9 cellular contexts compared by ENCODE assay signal in the genomic region with DNA sequence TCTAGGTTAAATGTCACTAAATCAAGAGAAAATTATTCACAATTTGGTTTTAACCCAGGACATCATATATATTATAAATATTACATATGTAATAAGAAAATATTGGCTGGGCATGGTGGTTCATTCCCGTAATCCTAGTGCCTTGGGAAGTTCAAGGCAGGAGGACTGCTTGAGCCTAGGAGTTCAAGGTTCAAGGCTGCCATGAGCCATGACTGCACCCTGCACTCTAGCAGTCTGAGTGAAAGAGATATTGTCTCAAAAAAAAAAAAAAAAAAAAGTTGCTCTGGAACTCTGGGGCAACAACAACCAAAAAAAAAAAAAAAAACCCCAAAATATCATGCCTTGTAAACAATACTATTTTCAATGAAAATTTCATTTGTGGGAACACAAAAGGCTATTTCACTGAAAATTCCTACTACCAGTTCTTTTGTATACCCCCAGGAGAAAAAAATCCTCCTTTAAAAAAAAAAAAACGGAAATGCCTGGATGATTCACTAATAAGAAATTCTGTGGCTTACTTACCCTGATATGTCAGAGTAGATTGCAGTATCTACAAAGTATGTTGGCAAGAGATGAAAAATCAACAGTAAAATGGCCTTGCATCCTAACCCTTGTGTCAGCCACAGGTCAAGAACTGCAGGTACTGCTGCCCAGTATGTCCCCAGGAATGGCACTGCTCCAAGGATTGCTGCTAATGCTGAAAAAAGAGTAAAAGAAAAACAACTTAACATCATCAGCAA. TPM values are rescaled to one million over a fixed set of nuclear protein-coding genes. Genes with fewer than 3 reads are reported as not detected.
DNase-seq lines count a peak whose midpoint lies in the region; ATAC-seq and TF ChIP-seq lines count a peak whose summit lies in the region.
"Had no signal": no experiment of that assay in that cellular context is flagged by ENCODE, and none has a peak within 500 bp of the region (broad histone marks: within the 10 kb centered on the region; RNA-seq: fewer than 3 reads in every experiment).

No MANE protein-coding gene starts in this region.

- H3K4me3 ChIP-seq in right atrium auricular region, result no peak overlapping the region
- no peak overlapping the region for H3K4me3 ChIP-seq in spleen

- TF ChIP-seq POLR2A in spleen (IDR thresholded peaks at IDR 0.05), result no peak

- no peak for TF ChIP-seq CTCF in right atrium auricular region (IDR thresholded peaks at IDR 0.05)
- TF ChIP-seq CTCF in spleen (IDR thresholded peaks at IDR 0.05 in 8 of 11, conservative IDR thresholded peaks at IDR 0.05 in 3 of 11), result no peak
- TF ChIP-seq CTCF in GM10266 (IDR thresholded peaks at IDR 0.05; ENCODE audit: control insufficient read depth, insufficient read depth, low read depth, missing control alignments), result no peak

- DNase-seq in HS-27A (ENCODE audit: low read depth) (peak; percentile 15), amniotic stem cell (lab: John Stamatoyannopoulos, UW) (peak; percentile 48), right atrium auricular region (ENCODE audit: low spot score) (peak; percentile 68), spleen (no peak), DMS153 treated with DMSO at 0.1 percent for 48 hours (lab: John Stamatoyannopoulos, UW; ENCODE audit: unreplicated experiment) (no peak), GM10266 (ENCODE audit: extremely low spot score) (no peak), mesenteric fat pad (ENCODE audit: low spot score) (no peak)
- DNase-seq: NCI-H1417 treated with DMSO at 0.1 percent for 48 hours had no signal

- 57 to 80% (median 70%) methylated on average over 2 of the region's 2 CpGs for WGBS in spleen, 5 donors

- H3K27me3 ChIP-seq in right atrium auricular region (no peaks in the 10 kb centered on the region), spleen (replicated peaks in 1 of 7) (no peaks in the 10 kb centered on the region)

- no peak for ATAC-seq in GM19467 (IDR thresholded peaks at IDR 0.05; ENCODE audit: unreplicated experiment)

- peak overlapping the region; percentile 18 to 65 for H3K27ac ChIP-seq in right atrium auricular region
- H3K27ac ChIP-seq in spleen, result peak overlapping the region in 7 of 8 donors; percentile 1 to 61 (median 45)

- H3K36me3 ChIP-seq in right atrium auricular region, result peaks cover 27% of the 10 kb centered on the region
- peaks cover 0 to 99% (median 30%) of the 10 kb centered on the region in 6 donors for H3K36me3 ChIP-seq in spleen

- intact Hi-C loops in spleen (cut with DNase I; ENCODE audit: low total_unique reads), result no loop called here

- peaks cover 0 to 19% of the 10 kb centered on the region in 2 donors for H3K4me1 ChIP-seq in right atrium auricular region
- H3K4me1 ChIP-seq in spleen, result peaks cover 0 to 15% (median 2%) of the 10 kb centered on the region in 6 donors

- H3K9me3 ChIP-seq in right atrium auricular region, result no peaks in the 10 kb centered on the region
- peaks cover 0 to 3% (median 0%) of the 10 kb centered on the region in 8 donors for H3K9me3 ChIP-seq in spleen

RNA-seq across cellular contexts. Expression of a gene that starts 22.6 kb away (rescaled TPM):
- total RNA-seq in right atrium auricular region (100 to 1,000 TPM in 1 of 2 donors, 10 to 100 TPM in 1; 98.9 to 120 TPM), spleen (10 to 100 TPM; 26.2 to 43.2 (median 37.3) TPM), mesenteric fat pad (53.1 TPM)
- polyA plus RNA-seq in spleen, result 10 to 100 TPM; 14.6 to 41.6 (median 21.0) TPM

Comparison
In these comparisons a context has a peak if more than half of its experiments do, and no peak if none do; other contexts are left out.
1. DNase-seq: peak in HS-27A (single experiment), amniotic stem cell (single experiment) and right atrium auricular region (single experiment); none in spleen (single experiment), DMS153 treated with DMSO at 0.1 percent for 48 hours (single experiment), GM10266 (single experiment) and mesenteric fat pad (single experiment).